In genomic region chr11:86047275-86047991, GRCh38 we compare ENCODE assay signal across 8 cellular contexts. TPM values are rescaled to one million over a fixed set of nuclear protein-coding genes. Genes with fewer than 3 reads are reported as not detected.
A peak's percentile ranks its signal among the peaks of the same experiment; 100 is the strongest.
DNase-seq lines count a peak whose midpoint lies in the region; ATAC-seq and TF ChIP-seq lines count a peak whose summit lies in the region.

No MANE protein-coding gene starts in this region.

- in situ Hi-C loops in GM23248 (cut with MboI), result no loop called here

- H3F3A ChIP-seq in GM23248 (ENCODE audit: insufficient read depth), result peaks cover 45% of the 10 kb centered on the region

- no peak overlapping the region for H3K27ac ChIP-seq in CD4-positive, alpha-beta T cell (ENCODE audit: low read depth, low read length)
- peak overlapping the region; percentile 61 for H3K27ac ChIP-seq in GM23248

- peaks cover 100% of the 10 kb centered on the region for H3K79me2 ChIP-seq in GM23248 (ENCODE audit: insufficient read depth)

- intact Hi-C loops in CD4-positive, alpha-beta T cell (cut with DNase I, micrococcal nuclease), result loop anchor here (2.0 to 10.0 kb wide), 3 partner anchors 13 to 193 kb away; partner anchors contain the start of gene CCDC83 (in 1 of the 2)

- H3K9me3 Mint-ChIP-seq in CD4-positive, alpha-beta T cell, result no peaks in the 10 kb centered on the region
- no peaks in the 10 kb centered on the region for H3K9me3 Mint-ChIP-seq in WTC11

- H3K9ac ChIP-seq in GM23248, result peak overlapping the region; percentile 12; the same call in 1 of the 2 replicates

- H3K4me1 ChIP-seq in GM23248 (ENCODE audit: insufficient read depth), result peaks cover 76% of the 10 kb centered on the region

- no peaks in the 10 kb centered on the region for H3K27me3 Mint-ChIP-seq in CD4-positive, alpha-beta T cell
- H3K27me3 Mint-ChIP-seq in WTC11 (ENCODE audit: low read depth), result no peaks in the 10 kb centered on the region

- no peaks in the 10 kb centered on the region for H3K27me3 ChIP-seq in CD4-positive, alpha-beta T cell (ENCODE audit: control insufficient read depth, insufficient read depth, low read length)
- H3K27me3 ChIP-seq in GM23248 (replicated peaks; ENCODE audit: insufficient read depth), result no peaks in the 10 kb centered on the region

- H3K4me3 Mint-ChIP-seq in CD4-positive, alpha-beta T cell, result peak overlapping the region; percentile 65
- H3K4me3 Mint-ChIP-seq in WTC11, result no peak overlapping the region

- no peaks in the 10 kb centered on the region for H3K9me3 ChIP-seq in CD4-positive, alpha-beta T cell (ENCODE audit: control insufficient read depth, low read length)
- H3K9me3 ChIP-seq in GM23248 (ENCODE audit: low read depth), result no peaks in the 10 kb centered on the region

- H3K9me2 ChIP-seq in GM23248 (ENCODE audit: insufficient read depth), result no peaks in the 10 kb centered on the region

- H3K4me3 ChIP-seq in GM23248, result peak overlapping the region; percentile 9

- peak; percentile 45 for ATAC-seq in CD4-positive, alpha-beta T cell (ENCODE audit: poor library complexity)
- ATAC-seq in WTC11 (no peak), left lobe of liver (peak; percentile 55)

- H3K36me3 ChIP-seq in GM23248 (ENCODE audit: low read depth), result no peaks in the 10 kb centered on the region

- no peak overlapping the region for H2AFZ ChIP-seq in GM23248

- POLR2A ChIA-PET in CD4-positive, alpha-beta T cell (lab: Charles Lee), result interaction anchor here (0.9 kb wide), 1 partner anchor 21 kb away, joined by 3 read pairs; no protein-coding TSS in a partner anchor
- POLR2A ChIA-PET in WTC11 (lab: Charles Lee), result no interaction called here

- peak overlapping the region; percentile 47 for H3K4me2 ChIP-seq in GM23248 (ENCODE audit: unreplicated experiment)

- H4K20me1 ChIP-seq in GM23248 (ENCODE audit: insufficient read depth), result peaks cover 62% of the 10 kb centered on the region

- DNase-seq in CD4-positive, alpha-beta T cell, result peak in 1 of 10 experiments; percentile 9
- DNase-seq in GM23248 (peak; percentile 91), WTC11 (ENCODE audit: low spot score) (no peak), left lobe of liver (ENCODE audit: low spot score) (no peak), DMS 273 treated with DMSO at 0.1 percent for 48 hours (lab: John Stamatoyannopoulos, UW) (no peak), NCI-H1092 treated with DMSO at 0.1 percent for 48 hours (lab: John Stamatoyannopoulos, UW) (no peak), nucleus accumbens (lab: John Stamatoyannopoulos, UW) (no peak), NCI-H2107 treated with DMSO at 0.1 percent for 48 hours (lab: John Stamatoyannopoulos, UW; ENCODE audit: unreplicated experiment) (no peak)

- no peak for TF ChIP-seq CTCF in CD4-positive, alpha-beta T cell (IDR thresholded peaks at IDR 0.05)
- no peak for TF ChIP-seq CTCF in WTC11 (IDR thresholded peaks at IDR 0.05)

- peaks cover 95% of the 10 kb centered on the region for H3K4me1 Mint-ChIP-seq in CD4-positive, alpha-beta T cell (ENCODE audit: low read depth)
- H3K4me1 Mint-ChIP-seq in WTC11, result peaks cover 34% of the 10 kb centered on the region

- CTCF ChIA-PET in CD4-positive, alpha-beta T cell (lab: Charles Lee), result interaction anchor here (1.6 kb wide), 1 partner anchor 146 kb away, joined by 7 read pairs; no protein-coding TSS in a partner anchor
- CTCF ChIA-PET in WTC11 (lab: Charles Lee), result no interaction called here

- peak overlapping the region; percentile 78 for H3K27ac Mint-ChIP-seq in CD4-positive, alpha-beta T cell
- 0 out of 2 replicates have a peak overlapping the region, but pooled peaks have one; percentile 14 for H3K27ac Mint-ChIP-seq in WTC11

- no peaks in the 10 kb centered on the region for H3K36me3 Mint-ChIP-seq in CD4-positive, alpha-beta T cell (ENCODE audit: low read depth)
- H3K36me3 Mint-ChIP-seq in WTC11, result no peaks in the 10 kb centered on the region

- WGBS in GM23248 (ENCODE audit: low coverage in 1 of 2, low lambda C conversion rate in 2 of 2, missing lambda C conversion rate in 2 of 2), 2 experiments, result 48 to 51% methylated on average over 10 of the region's 10 CpGs

TF ChIP-seq in WTC11, 78 proteins besides CTCF, POLR2A, EP300 and RAD21 (continues in another document):
- TF ChIP-seq JAZF1 (CRISPR knock-in tag; IDR thresholded peaks at IDR 0.05) (no peak), SMAD4 (CRISPR knock-in tag; IDR thresholded peaks at IDR 0.05) (no peak), HMGA2 (CRISPR knock-in tag; IDR thresholded peaks at IDR 0.05) (no peak), PREB (CRISPR knock-in tag; IDR thresholded peaks at IDR 0.05; ENCODE audit: borderline replicate concordance) (no peak), ATF1 (CRISPR knock-in tag; IDR thresholded peaks at IDR 0.05) (no peak), FOXJ3 (CRISPR knock-in tag; IDR thresholded peaks at IDR 0.05; ENCODE audit: borderline replicate concordance) (no peak), ZNF232 (CRISPR knock-in tag; IDR thresholded peaks at IDR 0.05) (no peak), NR2C2 (CRISPR knock-in tag; IDR thresholded peaks at IDR 0.05) (no peak), RORB (CRISPR knock-in tag; IDR thresholded peaks at IDR 0.05) (no peak)
- TF ChIP-seq, protein P1, sequence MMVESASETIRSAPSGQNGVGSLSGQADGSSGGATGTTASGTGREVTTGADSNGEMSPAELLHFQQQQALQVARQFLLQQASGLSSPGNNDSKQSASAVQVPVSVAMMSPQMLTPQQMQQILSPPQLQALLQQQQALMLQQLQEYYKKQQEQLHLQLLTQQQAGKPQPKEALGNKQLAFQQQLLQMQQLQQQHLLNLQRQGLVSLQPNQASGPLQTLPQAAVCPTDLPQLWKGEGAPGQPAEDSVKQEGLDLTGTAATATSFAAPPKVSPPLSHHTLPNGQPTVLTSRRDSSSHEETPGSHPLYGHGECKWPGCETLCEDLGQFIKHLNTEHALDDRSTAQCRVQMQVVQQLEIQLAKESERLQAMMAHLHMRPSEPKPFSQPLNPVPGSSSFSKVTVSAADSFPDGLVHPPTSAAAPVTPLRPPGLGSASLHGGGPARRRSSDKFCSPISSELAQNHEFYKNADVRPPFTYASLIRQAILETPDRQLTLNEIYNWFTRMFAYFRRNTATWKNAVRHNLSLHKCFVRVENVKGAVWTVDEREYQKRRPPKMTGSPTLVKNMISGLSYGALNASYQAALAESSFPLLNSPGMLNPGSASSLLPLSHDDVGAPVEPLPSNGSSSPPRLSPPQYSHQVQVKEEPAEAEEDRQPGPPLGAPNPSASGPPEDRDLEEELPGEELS (CRISPR knock-in tag; IDR thresholded peaks at IDR 0.05), result no peak
- TF ChIP-seq, protein P2, sequence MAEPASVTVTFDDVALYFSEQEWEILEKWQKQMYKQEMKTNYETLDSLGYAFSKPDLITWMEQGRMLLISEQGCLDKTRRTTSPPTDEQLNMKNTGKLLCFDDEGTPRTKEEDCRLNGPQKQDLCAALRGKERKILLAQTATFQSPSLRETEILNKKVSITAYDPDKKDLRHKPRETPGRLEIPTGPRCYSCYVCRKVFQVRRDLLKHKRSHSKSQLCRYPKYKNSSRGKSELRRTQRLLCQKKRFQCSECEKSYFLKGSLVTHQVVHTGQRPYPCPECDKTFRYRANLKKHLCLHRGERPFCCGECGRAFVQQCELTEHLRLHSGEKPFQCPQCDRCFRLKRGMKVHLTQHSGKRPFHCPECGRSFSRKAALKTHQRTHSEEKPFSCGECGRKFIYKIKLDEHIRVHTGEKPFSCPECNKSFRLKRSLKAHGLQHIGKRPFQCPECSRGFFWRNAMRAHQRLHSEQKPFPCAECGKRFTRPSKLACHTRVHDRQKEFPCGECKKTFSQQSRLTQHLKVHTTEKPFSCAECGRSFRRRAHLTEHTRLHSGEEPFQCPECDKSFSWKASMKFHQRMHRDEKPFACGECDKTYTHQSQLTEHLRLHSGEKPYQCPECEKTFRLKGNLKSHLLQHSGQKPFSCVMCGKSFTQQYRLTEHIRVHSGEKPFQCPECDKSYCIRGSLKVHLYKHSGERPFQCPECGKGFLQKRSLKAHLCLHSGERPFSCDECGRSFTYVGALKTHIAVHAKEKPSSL (CRISPR knock-in tag; conservative IDR thresholded peaks at IDR 0.05), result no peak
- TF ChIP-seq, protein P3, sequence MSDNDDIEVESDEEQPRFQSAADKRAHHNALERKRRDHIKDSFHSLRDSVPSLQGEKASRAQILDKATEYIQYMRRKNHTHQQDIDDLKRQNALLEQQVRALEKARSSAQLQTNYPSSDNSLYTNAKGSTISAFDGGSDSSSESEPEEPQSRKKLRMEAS (CRISPR knock-in tag; IDR thresholded peaks at IDR 0.05), result no peak
- TF ChIP-seq, protein P4, sequence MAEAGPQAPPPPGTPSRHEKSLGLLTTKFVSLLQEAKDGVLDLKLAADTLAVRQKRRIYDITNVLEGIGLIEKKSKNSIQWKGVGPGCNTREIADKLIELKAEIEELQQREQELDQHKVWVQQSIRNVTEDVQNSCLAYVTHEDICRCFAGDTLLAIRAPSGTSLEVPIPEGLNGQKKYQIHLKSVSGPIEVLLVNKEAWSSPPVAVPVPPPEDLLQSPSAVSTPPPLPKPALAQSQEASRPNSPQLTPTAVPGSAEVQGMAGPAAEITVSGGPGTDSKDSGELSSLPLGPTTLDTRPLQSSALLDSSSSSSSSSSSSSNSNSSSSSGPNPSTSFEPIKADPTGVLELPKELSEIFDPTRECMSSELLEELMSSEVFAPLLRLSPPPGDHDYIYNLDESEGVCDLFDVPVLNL (CRISPR knock-in tag; IDR thresholded peaks at IDR 0.05; ENCODE audit: borderline replicate concordance, low read depth), result no peak

RNA-seq across cellular contexts. Expression of gene PICALM, which starts 21.5 kb away (rescaled TPM):
- total RNA-seq in CD4-positive, alpha-beta T cell, result 10 to 100 TPM; 73.3 to 77.3 TPM
- 277 and 310 TPM in 2 replicates for total RNA-seq in GM23248 (2014; rRNA removed; shearing (Covaris generic))
- polyA plus RNA-seq in GM23248 (2016; fragmentation: Nextera tagmentation; extraction: Ambion mirVana), result 69.7 and 73.2 TPM in 2 replicates
- total RNA-seq in WTC11 (2021) (64.4 to 69.9 TPM (median 65.1 TPM) in 3 replicates), left lobe of liver (70.9 TPM)
